ENCODE assay signal across 8 cellular contexts in the genomic region with DNA sequence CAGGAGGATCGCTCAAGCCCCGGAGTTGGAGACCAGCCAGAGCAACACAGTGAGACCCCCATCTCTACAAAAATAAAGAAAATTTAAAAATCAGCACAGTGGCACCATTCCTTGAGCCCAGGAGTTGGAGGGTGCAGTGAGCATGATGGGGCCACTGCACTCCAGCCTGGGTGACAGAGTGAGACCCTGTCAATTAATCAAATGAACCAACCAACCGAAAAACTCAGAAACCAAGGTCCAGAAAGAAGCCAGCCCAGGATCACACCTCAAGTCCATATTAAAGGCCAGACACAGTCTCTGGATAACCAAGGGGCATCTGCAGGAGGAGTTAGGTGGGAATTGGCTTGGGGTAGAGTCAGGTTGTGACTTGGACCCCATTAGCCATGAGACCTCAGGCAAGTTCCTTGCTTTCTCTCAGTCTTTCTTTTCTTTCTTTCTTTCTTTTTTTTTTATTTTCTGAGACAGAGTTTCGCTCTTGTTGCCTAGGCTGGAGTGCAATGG. TPM values are rescaled to one million over a fixed set of nuclear protein-coding genes. Genes with fewer than 3 reads are reported as not detected.
DNase-seq lines count a peak whose midpoint lies in the region; ATAC-seq and TF ChIP-seq lines count a peak whose summit lies in the region.

No MANE protein-coding gene starts in this region.

- H3K4me3 ChIP-seq in CD4-positive, CD25-positive, alpha-beta regulatory T cell (ENCODE audit: low read depth, low read length) = peak overlapping the region; percentile 62
- H3K4me3 ChIP-seq in OCI-LY3 (ENCODE audit: low read length) (peak overlapping the region; percentile 92), endodermal cell (ENCODE audit: low read length) (peak overlapping the region; percentile 89)

- no peaks in the 10 kb centered on the region for H3K36me3 Mint-ChIP-seq in CD4-positive, CD25-positive, alpha-beta regulatory T cell
- H3K36me3 Mint-ChIP-seq in endodermal cell (ENCODE audit: low read depth) (no peaks in the 10 kb centered on the region), neural crest cell (ENCODE audit: low read depth) (no peaks in the 10 kb centered on the region)

- TF ChIP-seq CTCF in OCI-LY3 (IDR thresholded peaks at IDR 0.05; ENCODE audit: low read depth, low read length) (no peak), endodermal cell (conservative IDR thresholded peaks at IDR 0.05) (no peak), neural crest cell (conservative IDR thresholded peaks at IDR 0.05) (no peak)

- H3K4me1 ChIP-seq in CD4-positive, CD25-positive, alpha-beta regulatory T cell (ENCODE audit: control insufficient read depth, insufficient read depth, low read length, poor library complexity, severe bottlenecking) = peaks cover 27% of the 10 kb centered on the region
- H3K4me1 ChIP-seq in OCI-LY3 (ENCODE audit: low read length) (peaks cover 11% of the 10 kb centered on the region), endodermal cell (ENCODE audit: control insufficient read depth, insufficient read depth, low read length) (no peaks in the 10 kb centered on the region)

- H3K4me1 Mint-ChIP-seq in CD4-positive, CD25-positive, alpha-beta regulatory T cell = peaks cover 0 to 37% (median 18%) of the 10 kb centered on the region in 4 donors
- H3K4me1 Mint-ChIP-seq in endodermal cell (peaks cover 15% of the 10 kb centered on the region), neural crest cell (peaks cover 21% of the 10 kb centered on the region)

- no peak overlapping the region for H2AFZ ChIP-seq in OCI-LY3 (ENCODE audit: low read depth, low read length)

- no peak for ATAC-seq in CD4-positive, CD25-positive, alpha-beta regulatory T cell (ENCODE audit: low read depth in 2 of 2)
- ATAC-seq in GM18511 (IDR thresholded peaks at IDR 0.05; ENCODE audit: unreplicated experiment) = no peak

- peaks cover 8% of the 10 kb centered on the region for H3K79me2 ChIP-seq in OCI-LY3 (ENCODE audit: low read length)

- H3K27me3 Mint-ChIP-seq in CD4-positive, CD25-positive, alpha-beta regulatory T cell = no peaks in the 10 kb centered on the region
- H3K27me3 Mint-ChIP-seq in endodermal cell (ENCODE audit: insufficient read depth) (no peaks in the 10 kb centered on the region), neural crest cell (ENCODE audit: low read depth) (no peaks in the 10 kb centered on the region)

- DNase-seq in CD4-positive, CD25-positive, alpha-beta regulatory T cell = no peak
- DNase-seq in endodermal cell = no peak
- no peak for DNase-seq in neural crest cell (ENCODE audit: low read depth, low spot score)
- DNase-seq in SKM-1 treated with dmso at 0.1 percent for 144 hours (lab: John Stamatoyannopoulos, UW; ENCODE audit: unreplicated experiment) = no peak
- no peak for DNase-seq in UCSD-AML1 (lab: John Stamatoyannopoulos, UW; ENCODE audit: unreplicated experiment)
- no peak for DNase-seq in NCI-H2227 treated with DMSO at 0.1 percent for 48 hours (lab: John Stamatoyannopoulos, UW)

- H3K27me3 ChIP-seq in CD4-positive, CD25-positive, alpha-beta regulatory T cell (ENCODE audit: control insufficient read depth, insufficient read depth, low read length) = no peaks in the 10 kb centered on the region
- H3K27me3 ChIP-seq in OCI-LY3 (ENCODE audit: low read depth, low read length) (no peaks in the 10 kb centered on the region), endodermal cell (ENCODE audit: control insufficient read depth, insufficient read depth, low read length, poor library complexity, severe bottlenecking) (no peaks in the 10 kb centered on the region)

- peak overlapping the region; percentile 97 for H3K4me2 ChIP-seq in OCI-LY3 (ENCODE audit: low read length)

- H3K36me3 ChIP-seq in CD4-positive, CD25-positive, alpha-beta regulatory T cell (ENCODE audit: control insufficient read depth, insufficient read depth, low read length) = no peaks in the 10 kb centered on the region
- H3K36me3 ChIP-seq in OCI-LY3 (replicated peaks; ENCODE audit: low read depth, low read length) = no peaks in the 10 kb centered on the region
- no peaks in the 10 kb centered on the region for H3K36me3 ChIP-seq in endodermal cell (ENCODE audit: control insufficient read depth, insufficient read depth, low read length)

- WGBS in endodermal cell (ENCODE audit: insufficient coverage in 1 of 2, insufficient read length in 1 of 2), 2 experiments = 33 to 38% methylated on average over 3 to 4 of the region's 4 CpGs

- H4K20me1 ChIP-seq in OCI-LY3 (ENCODE audit: insufficient read depth, low read length) = no peaks in the 10 kb centered on the region

- H3K4me3 Mint-ChIP-seq in CD4-positive, CD25-positive, alpha-beta regulatory T cell = peak overlapping the region; percentile 90 to 91 (median 90)
- peak overlapping the region; percentile 82 for H3K4me3 Mint-ChIP-seq in endodermal cell
- H3K4me3 Mint-ChIP-seq in neural crest cell = peak overlapping the region; percentile 92

- H3K9me3 ChIP-seq in CD4-positive, CD25-positive, alpha-beta regulatory T cell (ENCODE audit: control insufficient read depth in 2 of 2, low read length in 2 of 2) = no peaks in the 10 kb centered on the region
- H3K9me3 ChIP-seq in OCI-LY3 (ENCODE audit: insufficient read depth, low read length) = no peaks in the 10 kb centered on the region
- no peaks in the 10 kb centered on the region for H3K9me3 ChIP-seq in endodermal cell (ENCODE audit: control insufficient read depth, low read length)

- peak overlapping the region; percentile 87 for H3K27ac ChIP-seq in CD4-positive, CD25-positive, alpha-beta regulatory T cell (ENCODE audit: insufficient read depth, low read length, poor library complexity, severe bottlenecking)
- 0 out of 2 replicates have a peak overlapping the region, but pooled peaks have one; percentile 46 for H3K27ac ChIP-seq in OCI-LY3 (ENCODE audit: low read length)
- peak overlapping the region; percentile 75 for H3K27ac ChIP-seq in endodermal cell (ENCODE audit: low read depth, low read length)

- no peaks in the 10 kb centered on the region for H3K9me3 Mint-ChIP-seq in CD4-positive, CD25-positive, alpha-beta regulatory T cell
- H3K9me3 Mint-ChIP-seq in endodermal cell = no peaks in the 10 kb centered on the region
- H3K9me3 Mint-ChIP-seq in neural crest cell = no peaks in the 10 kb centered on the region

- H3K9ac ChIP-seq in OCI-LY3 (ENCODE audit: low read length) (peak overlapping the region; percentile 88), endodermal cell (ENCODE audit: extremely low read depth, low read length, poor library complexity, severe bottlenecking) (peak overlapping the region; percentile 74)

- H3K27ac Mint-ChIP-seq in CD4-positive, CD25-positive, alpha-beta regulatory T cell = peak overlapping the region; percentile 76 to 97 (median 94)
- H3K27ac Mint-ChIP-seq in endodermal cell = peak overlapping the region; percentile 94
- H3K27ac Mint-ChIP-seq in neural crest cell (ENCODE audit: unreplicated experiment) = peak overlapping the region; percentile 94

RNA-seq across cellular contexts. Expression of a gene that starts 2.4 kb away (rescaled TPM):
- 0.91 TPM for total RNA-seq in CD4-positive, CD25-positive, alpha-beta regulatory T cell
- polyA plus RNA-seq in CD4-positive, CD25-positive, alpha-beta regulatory T cell = under 1 TPM; 0.30 to 0.64 (median 0.61) TPM
- 1 to 10 TPM; 2.4 to 2.8 TPM for total RNA-seq in endodermal cell
- 2.1 TPM for polyA plus RNA-seq in endodermal cell (2013, experiment 1 of 2)
- 1.2 TPM for polyA plus RNA-seq in endodermal cell (2013, experiment 2 of 2)
- total RNA-seq in neural crest cell = 1.2 and 1.9 TPM in 2 replicates

RNA-seq across cellular contexts. Expression of a gene that starts 6.8 kb away (rescaled TPM):
- 45.0 TPM for total RNA-seq in CD4-positive, CD25-positive, alpha-beta regulatory T cell
- 10 to 100 TPM; 41.6 to 56.1 (median 51.8) TPM for polyA plus RNA-seq in CD4-positive, CD25-positive, alpha-beta regulatory T cell
- total RNA-seq in endodermal cell = 10 to 100 TPM; 97.7 to 99.4 TPM
- 75.8 TPM for polyA plus RNA-seq in endodermal cell (2013, experiment 1 of 2)
- 59.8 TPM for polyA plus RNA-seq in endodermal cell (2013, experiment 2 of 2)
- total RNA-seq in neural crest cell = 58.3 and 59.6 TPM in 2 replicates

RNA-seq across cellular contexts. Expression of a gene that starts 11.7 kb away (rescaled TPM):
- total RNA-seq in CD4-positive, CD25-positive, alpha-beta regulatory T cell = 40.8 TPM
- polyA plus RNA-seq in CD4-positive, CD25-positive, alpha-beta regulatory T cell = 10 to 100 TPM; 44.0 to 55.4 (median 49.5) TPM
- total RNA-seq in endodermal cell = 10 to 100 TPM; 37.1 to 38.5 TPM
- 38.7 TPM for polyA plus RNA-seq in endodermal cell (2013, experiment 1 of 2)
- 34.2 TPM for polyA plus RNA-seq in endodermal cell (2013, experiment 2 of 2)
- 38.6 and 41.1 TPM in 2 replicates for total RNA-seq in neural crest cell

RNA-seq across cellular contexts. Expression of a gene that starts 19.1 kb away (rescaled TPM):
- 11.8 TPM for total RNA-seq in CD4-positive, CD25-positive, alpha-beta regulatory T cell
- polyA plus RNA-seq in CD4-positive, CD25-positive, alpha-beta regulatory T cell = 10 to 100 TPM in 3 of 4 donors, 1 to 10 TPM in 1; 9.2 to 17.2 (median 12.0) TPM
- 10 to 100 TPM; 29.1 to 31.5 TPM for total RNA-seq in endodermal cell
- polyA plus RNA-seq in endodermal cell (2013, experiment 1 of 2) = 15.7 TPM
- polyA plus RNA-seq in endodermal cell (2013, experiment 2 of 2) = 13.6 TPM
- 20.5 and 21.2 TPM in 2 replicates for total RNA-seq in neural crest cell

RNA-seq across cellular contexts. Expression of a gene that starts 22.4 kb away (rescaled TPM):
- total RNA-seq in CD4-positive, CD25-positive, alpha-beta regulatory T cell = 2.5 TPM
- polyA plus RNA-seq in CD4-positive, CD25-positive, alpha-beta regulatory T cell = under 1 TPM in 3 of 4 donors, not detected in 1; 0.25 to 0.71 (median 0.39) TPM
- total RNA-seq in endodermal cell (10 to 100 TPM; 27.8 to 38.6 TPM), neural crest cell (44.6 and 47.8 TPM in 2 replicates)
- 29.5 TPM for polyA plus RNA-seq in endodermal cell (2013, experiment 1 of 2)
- polyA plus RNA-seq in endodermal cell (2013, experiment 2 of 2) = 27.7 TPM
